ENCODE assay signal across 26 cellular contexts in the genomic region with DNA sequence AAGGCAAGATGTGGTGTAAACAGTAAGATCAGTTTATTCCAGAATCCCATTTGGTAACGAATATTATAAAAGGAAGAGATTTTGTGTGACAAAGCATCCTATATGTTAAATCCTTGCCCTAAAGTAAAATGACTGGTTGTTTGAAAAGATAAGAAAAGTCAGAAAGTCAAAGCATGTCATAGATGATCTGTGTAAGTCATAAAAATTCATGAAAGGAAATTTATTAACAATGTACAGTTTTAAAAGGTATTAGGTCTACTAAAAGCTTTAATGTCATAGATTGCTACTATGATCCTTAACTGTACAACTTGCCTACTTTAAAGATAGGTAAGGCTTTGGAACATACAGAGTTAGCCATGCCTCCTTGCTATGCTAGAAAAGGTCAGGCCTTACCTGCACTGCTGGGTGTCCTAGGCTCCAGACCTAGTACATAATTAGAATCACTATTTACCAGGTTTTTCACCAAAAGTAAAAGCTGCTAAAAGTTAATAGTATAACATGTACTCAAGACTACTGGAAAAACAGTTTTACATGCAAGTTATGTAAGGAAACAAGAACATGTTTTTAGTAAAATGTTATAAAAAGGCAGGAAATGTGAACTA.
DNase-seq lines count a peak whose midpoint lies in the region; ATAC-seq and TF ChIP-seq lines count a peak whose summit lies in the region.
"Had no signal": no experiment of that assay in that cellular context is flagged by ENCODE, and none has a peak within 500 bp of the region (broad histone marks: within the 10 kb centered on the region; RNA-seq: fewer than 3 reads in every experiment).

No MANE protein-coding gene starts in this region.

- no TSS peak for BruUV-seq in MCF 10A (replicated peaks; lab: Mats Ljungman, UMichigan)
- BruUV-seq in mammary epithelial cell (replicated peaks; lab: Mats Ljungman, UMichigan), result no TSS peak

- H3K27ac Mint-ChIP-seq in MCF 10A (ENCODE audit: low read depth, unreplicated experiment) (no peak overlapping the region), chondrocyte (ENCODE audit: unreplicated experiment) (no peak overlapping the region), immature natural killer cell (no peak overlapping the region)
- H3K27ac Mint-ChIP-seq: T-helper 17 cell had no signal

- H3K4me3 Mint-ChIP-seq in MCF 10A (ENCODE audit: unreplicated experiment) (no peak overlapping the region), chondrocyte (ENCODE audit: unreplicated experiment) (no peak overlapping the region), immature natural killer cell (no peak overlapping the region)
- H3K4me3 Mint-ChIP-seq: T-helper 17 cell had no signal

- intact Hi-C loops in MCF 10A (cut with micrococcal nuclease) (loop anchor here (10.0 kb wide), 1 partner anchor 340 kb away; no protein-coding TSS in a partner anchor), mammary epithelial cell (cut with micrococcal nuclease) (no loop called here)

- CTCF ChIA-PET in MCF 10A (lab: Yijun Ruan, JAX), result interaction anchor here (0.6 to 1.1 kb wide), 2 partner anchors 902 to 907 kb away, joined by 3 to 4 read pairs; no protein-coding TSS in a partner anchor
- CTCF ChIA-PET in mammary epithelial cell (lab: Charles Lee; ENCODE audit: low non-redundant PET), result no interaction called here

- H3K9me3 ChIP-seq in mammary epithelial cell (replicated peaks; ENCODE audit: insufficient read depth, low read length), result peaks cover 16% of the 10 kb centered on the region

- no peaks in the 10 kb centered on the region for H3K79me2 ChIP-seq in mammary epithelial cell (ENCODE audit: insufficient read depth, low read length)

- WGBS in mammary epithelial cell (ENCODE audit: low coverage, missing lambda C conversion rate), result 33% methylated on average over 1 of the region's 1 CpG

- no peak for ATAC-seq in GM21423 (IDR thresholded peaks at IDR 0.05; ENCODE audit: unreplicated experiment)
- ATAC-seq: GM12878, HCT116, T-helper 17 cell had no signal

- TF ChIP-seq CTCF in MCF 10A (IDR thresholded peaks at IDR 0.05; ENCODE audit: unreplicated experiment), result no peak
- TF ChIP-seq CTCF in mammary epithelial cell (conservative IDR thresholded peaks at IDR 0.05 in 1 of 2, IDR thresholded peaks at IDR 0.05 in 1 of 2; ENCODE audit: extremely low read depth in 1 of 2, insufficient read depth in 1 of 2, low read depth in 1 of 2, low read length in 2 of 2), result no peak
- TF ChIP-seq CTCF in chondrocyte (IDR thresholded peaks at IDR 0.05), result no peak

- no peak overlapping the region for H3K4me2 ChIP-seq in mammary epithelial cell (ENCODE audit: insufficient read depth, low read depth, low read length)

- in situ Hi-C loops in mammary epithelial cell (cut with MboI; ENCODE audit: low sequenced_read_pairs in 2 of 2), result no loop called here

- H3K4me1 Mint-ChIP-seq in MCF 10A (ENCODE audit: insufficient read depth, unreplicated experiment), result peaks cover 9% of the 10 kb centered on the region
- H3K4me1 Mint-ChIP-seq in chondrocyte (ENCODE audit: low read depth), result peaks cover 8% of the 10 kb centered on the region
- no peaks in the 10 kb centered on the region for H3K4me1 Mint-ChIP-seq in immature natural killer cell
- H3K4me1 Mint-ChIP-seq: T-helper 17 cell had no signal

- no peak overlapping the region for H3K9ac ChIP-seq in mammary epithelial cell (ENCODE audit: insufficient read depth, low read length)

- dilution Hi-C loops in mammary epithelial cell (cut with HindIII; ENCODE audit: low sequenced_read_pairs), result no loop called here

- H4K20me1 ChIP-seq in mammary epithelial cell (ENCODE audit: insufficient read depth, low read length), result no peaks in the 10 kb centered on the region

- H2AFZ ChIP-seq in mammary epithelial cell (ENCODE audit: low read depth, low read length), result no peak overlapping the region

- POLR2A ChIA-PET in MCF 10A (lab: Yijun Ruan, JAX), result no interaction called here

- H3K27me3 Mint-ChIP-seq in MCF 10A (ENCODE audit: insufficient read depth, unreplicated experiment) (no peaks in the 10 kb centered on the region), chondrocyte (ENCODE audit: low read depth) (no peaks in the 10 kb centered on the region), immature natural killer cell (ENCODE audit: low read depth in 3 of 3) (peaks cover 0 to 3% (median 0%) of the 10 kb centered on the region in 3 donors)
- H3K27me3 Mint-ChIP-seq: T-helper 17 cell had no signal

- H3K4me1 ChIP-seq in mammary epithelial cell (ENCODE audit: insufficient read depth, low read length), result no peaks in the 10 kb centered on the region

- H3K9me3 Mint-ChIP-seq in MCF 10A (ENCODE audit: unreplicated experiment) (peaks cover 32% of the 10 kb centered on the region), chondrocyte (ENCODE audit: low read depth) (peaks cover 32% of the 10 kb centered on the region), immature natural killer cell (peaks cover 13 to 65% (median 41%) of the 10 kb centered on the region in 6 donors)

- peak; percentile 8 for DNase-seq in MCF 10A (ENCODE audit: unreplicated experiment)
- no peak for DNase-seq in mammary epithelial cell
- peak; percentile 41 for DNase-seq in LHCN-M2 (ENCODE audit: low read depth)
- peak; percentile 1 for DNase-seq in RPMI7951 (ENCODE audit: low read depth)
- peak; percentile 6 for DNase-seq in myocyte (ENCODE audit: low read depth)
- no peak for DNase-seq in chondrocyte (ENCODE audit: low spot score)
- DNase-seq in immature natural killer cell, result no peak
- DNase-seq: 8988T, AML-193, C1 segment of cervical spinal cord, DMS79, GOT3, KG1, MV-4-11, NCI-H1694, NCI-H2081, NCI-H2171 treated with DMSO at 0.1 percent for 48 hours, NCI-H524 treated with DMSO at 0.1 percent for 48 hours, SHP77 treated with DMSO at 0.1 percent for 48 hours, SW 1271, T-helper 17 cell had no signal

- H3K27ac ChIP-seq in mammary epithelial cell (ENCODE audit: insufficient read depth, low read depth, low read length), result no peak overlapping the region
- H3K27ac ChIP-seq: RWPE1, SK-N-MC had no signal

- H3K36me3 Mint-ChIP-seq in MCF 10A (ENCODE audit: insufficient read depth, unreplicated experiment), result peaks cover 6% of the 10 kb centered on the region
- H3K36me3 Mint-ChIP-seq in chondrocyte (ENCODE audit: low read depth), result no peaks in the 10 kb centered on the region
- peaks cover 0 to 5% (median 0%) of the 10 kb centered on the region in 3 donors for H3K36me3 Mint-ChIP-seq in immature natural killer cell

- H3K36me3 ChIP-seq in mammary epithelial cell (ENCODE audit: insufficient read depth, low read length), result no peaks in the 10 kb centered on the region

- no peaks in the 10 kb centered on the region for H3K27me3 ChIP-seq in mammary epithelial cell (ENCODE audit: insufficient read depth, low read length)

- H3K4me3 ChIP-seq in mammary epithelial cell (replicated peaks in 1 of 3; ENCODE audit: insufficient read depth in 1 of 3, low read depth in 2 of 3, low read length in 3 of 3), result no peak overlapping the region
- H3K4me3 ChIP-seq: GM12878, SK-N-MC had no signal

Comparison
In these comparisons a context has a peak if more than half of its experiments do, and no peak if none do; other contexts are left out.
1. DNase-seq: peak in MCF 10A (single experiment), LHCN-M2 (single experiment), RPMI7951 (single experiment) and myocyte (single experiment); none in mammary epithelial cell (single experiment), chondrocyte (single experiment) and immature natural killer cell (0 of 3).